Comparison of ENCODE assay signal across 18 cellular contexts in genomic region chr9:133713211-133713959, GRCh38. TPM values are rescaled to one million over a fixed set of nuclear protein-coding genes. Genes with fewer than 3 reads are reported as not detected.
A peak's percentile ranks its signal among the peaks of the same experiment; 100 is the strongest.
DNase-seq lines count a peak whose midpoint lies in the region; FAIRE-seq and TF ChIP-seq lines count a peak whose summit lies in the region.
"Had no signal": no experiment of that assay in that cellular context is flagged by ENCODE, and none has a peak within 500 bp of the region (broad histone marks: within the 10 kb centered on the region; RNA-seq: fewer than 3 reads in every experiment).

No MANE protein-coding gene starts in this region.

- peaks cover 26% of the 10 kb centered on the region for H3K79me1 ChIP-seq in trophoblast cell (ENCODE audit: low read length)

- POLR2A ChIA-PET in HEK293T (lab: Yijun Ruan, JAX): no interaction called here

- H3K9ac ChIP-seq in kidney (ENCODE audit: low read length in 2 of 2): no peak overlapping the region
- no peak overlapping the region for H3K9ac ChIP-seq in trophoblast cell (ENCODE audit: low read length)
- H3K9ac ChIP-seq: SK-N-SH had no signal

- no peak overlapping the region for H3K23ac ChIP-seq in trophoblast cell (ENCODE audit: low read length)

- H2BK12ac ChIP-seq in trophoblast cell (ENCODE audit: low read length): peak overlapping the region; percentile 93

- peak overlapping the region; percentile 57 for H3K14ac ChIP-seq in trophoblast cell (ENCODE audit: low read length)

- H3K79me2 ChIP-seq in trophoblast cell (ENCODE audit: control insufficient read depth, insufficient read depth, low read length, poor library complexity): peaks cover 2% of the 10 kb centered on the region

- no peaks in the 10 kb centered on the region for H3K27me3 ChIP-seq in SJSA1 (replicated peaks)
- H3K27me3 ChIP-seq in trophoblast cell (ENCODE audit: insufficient read depth, low read length): no peaks in the 10 kb centered on the region

- H3K36me3 ChIP-seq in SJSA1 (peaks cover 41% of the 10 kb centered on the region), kidney (ENCODE audit: control insufficient read depth in 1 of 2, insufficient read depth in 2 of 2, low read length in 2 of 2) (no peaks in the 10 kb centered on the region), trophoblast cell (ENCODE audit: control insufficient read depth in 1 of 2, insufficient read depth in 2 of 2, low read length in 2 of 2) (no peaks in the 10 kb centered on the region)
- H3K36me3 ChIP-seq: tibial artery had no signal

- H3K18ac ChIP-seq in trophoblast cell (ENCODE audit: low read length): peak overlapping the region; percentile 11

- peak overlapping the region; percentile 78 for H4K91ac ChIP-seq in trophoblast cell (ENCODE audit: low read depth, low read length)

- H2AK5ac ChIP-seq in trophoblast cell (ENCODE audit: low read length): peak overlapping the region; percentile 50

- no peak for TF ChIP-seq CTCF in kidney (IDR thresholded peaks at IDR 0.05; ENCODE audit: borderline replicate concordance, extremely low read depth, insufficient read depth)

- H3K9me3 ChIP-seq in SJSA1 (replicated peaks) (no peaks in the 10 kb centered on the region), kidney (ENCODE audit: control insufficient read depth in 1 of 2, low read length in 2 of 2) (no peaks in the 10 kb centered on the region), trophoblast cell (ENCODE audit: insufficient read depth, low read depth, low read length) (no peaks in the 10 kb centered on the region)
- H3K9me3 ChIP-seq: SK-N-SH, tibial artery had no signal

- no peak for FAIRE-seq in kidney (lab: Jason Lieb, UNC)
- FAIRE-seq: keratinocyte had no signal

- no peak overlapping the region for H4K12ac ChIP-seq in trophoblast cell (ENCODE audit: low read depth, low read length)

- DNase-seq in ELR (ENCODE audit: low read depth) (peak; percentile 12), SJSA1 (ENCODE audit: low read depth in 1 of 2, low spot score in 2 of 2) (no peak), kidney (peak; percentile 75), trophoblast cell (no peak), GM03348 (ENCODE audit: low spot score) (no peak), HEK293T (ENCODE audit: extremely low spot score) (no peak), NOMO-1 (lab: John Stamatoyannopoulos, UW; ENCODE audit: unreplicated experiment in 2 of 2) (no peak)
- DNase-seq in activated effector memory CD4-positive, alpha-beta T cell treated with Interleukin-2 at 50 U/mL for 16 hours: no peak
- DNase-seq: activated CD4-positive, alpha-beta T cell treated with anti-CD3 and anti-CD28 coated beads, Interleukin-2, amount 50 U/mL, for 48 hours; activated T-cell treated with anti-CD3 and anti-CD28 coated beads, Interleukin-2, amount 50 U/mL, for 4 hours; AML-193; Calu3; MV-4-11; NCI-H2081 treated with DMSO at 0.1 percent for 48 hours; NCI-H524 treated with DMSO at 0.1 percent for 48 hours; SK-N-SH had no signal

- H3K4ac ChIP-seq in trophoblast cell (ENCODE audit: low read depth, low read length): no peak overlapping the region

- no peak overlapping the region for H2AFZ ChIP-seq in trophoblast cell (ENCODE audit: insufficient read depth, low read length, poor library complexity)

- H3K4me1 ChIP-seq in SJSA1 (replicated peaks): peaks cover 72% of the 10 kb centered on the region
- H3K4me1 ChIP-seq in kidney (ENCODE audit: control insufficient read depth in 1 of 2, insufficient read depth in 1 of 2, low read depth in 1 of 2, low read length in 2 of 2): peaks cover 15 to 23% of the 10 kb centered on the region in 2 donors
- H3K4me1 ChIP-seq in trophoblast cell (ENCODE audit: control insufficient read depth in 1 of 2, insufficient read depth in 2 of 2, low read length in 2 of 2): peaks cover 24 to 34% of the 10 kb centered on the region in 2 experiments
- H3K4me1 ChIP-seq: tibial artery had no signal

- intact Hi-C loops in kidney (cut with DNase I): no loop called here

- peak overlapping the region; percentile 11 for H2BK120ac ChIP-seq in trophoblast cell (ENCODE audit: insufficient read depth, low read length, poor library complexity)

- H4K8ac ChIP-seq in trophoblast cell (ENCODE audit: low read depth, low read length): no peak overlapping the region

- H3K4me3 ChIP-seq in SJSA1 (no peak overlapping the region), kidney (ENCODE audit: low read length in 2 of 2) (no peak overlapping the region), trophoblast cell (ENCODE audit: low read depth, low read length) (no peak overlapping the region)
- H3K4me3 ChIP-seq: tibial artery had no signal

- no peak overlapping the region for H3K4me2 ChIP-seq in trophoblast cell (ENCODE audit: low read length)
- H3K4me2 ChIP-seq: SK-N-SH had no signal

- no peak overlapping the region for H2BK5ac ChIP-seq in trophoblast cell (ENCODE audit: low read depth, low read length, poor library complexity)

- H3K27ac ChIP-seq in SJSA1 (peak overlapping the region; percentile 98), kidney (ENCODE audit: low read depth in 2 of 2, low read length in 2 of 2) (peak overlapping the region in 1 of 2 donors; percentile 43), trophoblast cell (ENCODE audit: low read depth, low read length) (no peak overlapping the region)
- H3K27ac ChIP-seq: tibial artery had no signal

- CTCF ChIA-PET in HEK293T (lab: Yijun Ruan, JAX): no interaction called here

- WGBS in trophoblast cell (ENCODE audit: extremely low coverage, insufficient coverage, insufficient read length): no CpG with 5 or more reads among the region's 25 CpGs

TF ChIP-seq in HEK293T, 16 proteins besides CTCF, POLR2A, EP300 and RAD21:
- TF ChIP-seq TARDBP (IDR thresholded peaks at IDR 0.05) (no peak), SP1 (IDR thresholded peaks at IDR 0.05) (no peak)

RNA-seq across cellular contexts. Expression of gene SARDH, which starts 24.8 kb away (rescaled TPM):
- 15.3 and 20.9 TPM in 2 replicates for total RNA-seq in SJSA1 (2014; rRNA removed; shearing (Covaris generic))
- total RNA-seq in kidney: 4.6 TPM
- polyA plus RNA-seq in kidney (ENCODE audit: insufficient read depth, low read depth, low replicate concordance): 12.0 TPM
- polyA plus RNA-seq in trophoblast cell (2013): 0.88 and 0.90 TPM in 2 replicates
- total RNA-seq: Calu3 had no signal

Comparison
In these comparisons a context has a peak if more than half of its experiments do, and no peak if none do; other contexts are left out.
1. DNase-seq: peak in ELR (single experiment) and kidney (single experiment); none in SJSA1 (0 of 2), trophoblast cell (0 of 2), activated effector memory CD4-positive, alpha-beta T cell treated with Interleukin-2 at 50 U/mL for 16 hours (single experiment), GM03348 (single experiment), HEK293T (single experiment) and NOMO-1 (0 of 2).